ENCODE assay signal across 17 cellular contexts in genomic region chr12:5184159-5184558, GRCh38.
"Had no signal": no experiment of that assay in that cellular context is flagged by ENCODE, and none has a peak within 500 bp of the region (broad histone marks: within the 10 kb centered on the region; RNA-seq: fewer than 3 reads in every experiment).

No MANE protein-coding gene starts in this region.

- H3K36me3 Mint-ChIP-seq: activated naive CD8-positive, alpha-beta T cell treated with anti-CD3 and anti-CD28 coated beads, Interleukin-2, amount 10 ng/mL, durations not matched to agents 7 days and 5 days had no signal

- H3K36me3 ChIP-seq: brain microvascular endothelial cell, transverse colon, vagina had no signal

- H3K27ac Mint-ChIP-seq: activated naive CD8-positive, alpha-beta T cell treated with anti-CD3 and anti-CD28 coated beads, Interleukin-2, amount 10 ng/mL, durations not matched to agents 7 days and 5 days; activated T-helper 1 cell treated with anti-CD3 and anti-CD28 coated beads, Interleukin-12 subunit alpha, Interleukin-12 subunit beta, Interleukin-2, Interleukin-4 antibody, amounts not matched to agents 30 ng/mL and 10 ng/mL and 1 ng/mL, durations not matched to agents 14 hours and 24 hours and 36 hours; nephron progenitor cell; progenitor cell of endocrine pancreas had no signal

- H3K4me1 ChIP-seq: transverse colon, vagina had no signal

- ATAC-seq: right cardiac atrium had no signal

- H3K4me1 Mint-ChIP-seq: activated naive CD8-positive, alpha-beta T cell treated with anti-CD3 and anti-CD28 coated beads, Interleukin-2, amount 10 ng/mL, durations not matched to agents 7 days and 5 days had no signal

- H3K4me3 ChIP-seq: smooth muscle cell, transverse colon, vagina had no signal

- H3K4me2 ChIP-seq: smooth muscle cell had no signal

- H3K9me3 Mint-ChIP-seq: activated naive CD8-positive, alpha-beta T cell treated with anti-CD3 and anti-CD28 coated beads, Interleukin-2, amount 10 ng/mL, durations not matched to agents 7 days and 5 days; activated T-helper 1 cell treated with anti-CD3 and anti-CD28 coated beads, Interleukin-12 subunit alpha, Interleukin-12 subunit beta, Interleukin-2, Interleukin-4 antibody, amounts not matched to agents 30 ng/mL and 10 ng/mL and 1 ng/mL, durations not matched to agents 14 hours and 24 hours and 36 hours; nephron progenitor cell had no signal

- H3K27me3 ChIP-seq: brain microvascular endothelial cell, transverse colon, vagina had no signal

- DNase-seq: activated CD4-positive, CD25-positive, alpha-beta regulatory T cell treated with anti-CD3 and anti-CD28 coated beads, Interleukin-2, amount 50 U/mL, for 72 hours; activated naive CD8-positive, alpha-beta T cell treated with anti-CD3 and anti-CD28 coated beads, Interleukin-2, amount 10 ng/mL, durations not matched to agents 7 days and 5 days; brain microvascular endothelial cell; effector CD8-positive, alpha-beta T cell; foreskin fibroblast; glutamatergic neuron; hypothalamus; nephron progenitor cell; right cardiac atrium; stimulated activated CD4-positive, alpha-beta T cell treated with anti-CD3 and anti-CD28 coated beads, Interleukin-4, amount 100 ng/mL, for 4 hours; stimulated activated CD8-positive, alpha-beta memory T cell treated with anti-CD3 and anti-CD28 coated beads, Interleukin-4, amount 100 ng/mL, for 48 hours; stimulated activated naive CD4-positive, alpha-beta T cell treated with Interleukin-2 at 50 U/mL for 16 hours; transverse colon had no signal

- H3K9me3 ChIP-seq: transverse colon, vagina had no signal

- H3K27ac ChIP-seq: brain microvascular endothelial cell, transverse colon, vagina had no signal

- H3K4me3 Mint-ChIP-seq: activated naive CD8-positive, alpha-beta T cell treated with anti-CD3 and anti-CD28 coated beads, Interleukin-2, amount 10 ng/mL, durations not matched to agents 7 days and 5 days; activated T-helper 1 cell treated with anti-CD3 and anti-CD28 coated beads, Interleukin-12 subunit alpha, Interleukin-12 subunit beta, Interleukin-2, Interleukin-4 antibody, amounts not matched to agents 30 ng/mL and 10 ng/mL and 1 ng/mL, durations not matched to agents 14 hours and 24 hours and 36 hours; nephron progenitor cell had no signal
